ENCODE assay signal across 8 cellular contexts in the genomic region with DNA sequence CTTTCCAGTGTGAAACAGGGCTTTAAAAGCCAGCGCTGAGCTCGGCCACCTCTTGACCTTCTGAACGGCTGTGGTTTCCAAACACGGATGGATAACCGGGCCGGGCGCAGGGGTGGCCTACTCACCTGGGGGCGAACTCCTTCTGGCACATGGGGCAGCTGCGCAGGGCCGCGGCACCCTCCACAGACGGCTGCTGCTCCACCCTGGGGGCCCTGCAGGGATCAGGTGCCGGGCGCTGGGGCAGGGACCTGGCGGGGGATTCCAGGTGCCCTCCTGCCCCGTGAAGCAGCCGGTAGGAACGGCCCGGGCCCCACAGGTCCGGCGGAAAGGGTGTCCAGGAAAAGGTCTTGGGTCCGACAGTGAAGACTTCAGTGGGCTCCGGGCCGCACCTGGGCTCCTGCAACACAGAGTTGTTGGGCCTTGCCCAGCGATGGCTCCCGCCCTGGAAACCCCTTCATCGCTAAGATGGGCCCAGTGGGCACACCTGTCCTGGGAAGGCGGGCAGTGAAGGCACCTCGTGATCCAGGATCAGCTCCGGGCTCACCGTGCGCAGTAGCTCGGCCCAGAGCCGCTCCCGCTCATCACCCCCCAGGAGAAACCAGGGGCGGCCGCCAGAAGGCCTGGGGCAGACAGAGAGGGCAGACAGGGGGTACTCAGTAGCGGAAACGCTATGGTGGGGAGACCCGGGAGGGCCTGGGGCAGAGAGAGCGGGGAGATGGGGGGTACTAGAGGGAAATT. TPM values are rescaled to one million over a fixed set of nuclear protein-coding genes. Genes with fewer than 3 reads are reported as not detected.
DNase-seq lines count a peak whose midpoint lies in the region; ATAC-seq and TF ChIP-seq lines count a peak whose summit lies in the region.

No MANE protein-coding gene starts in this region.

- POLR2A ChIA-PET in OCI-LY7 (lab: Charles Lee), result interaction anchor here (0.6 kb wide), 1 partner anchor 27 kb away, joined by 3 read pairs; no protein-coding TSS in a partner anchor

- no peak for TF ChIP-seq CTCF in OCI-LY7 (conservative IDR thresholded peaks at IDR 0.05; ENCODE audit: low read length)
- no peak for TF ChIP-seq CTCF in epithelial cell of proximal tubule (conservative IDR thresholded peaks at IDR 0.05; ENCODE audit: low read depth, low read length)
- TF ChIP-seq CTCF in parathyroid adenoma (IDR thresholded peaks at IDR 0.05), result no peak

- H3K27ac ChIP-seq in OCI-LY7 (ENCODE audit: low read depth, low read length, poor library complexity, severe bottlenecking) (no peak overlapping the region), parathyroid adenoma (no peak overlapping the region)

- CTCF ChIA-PET in OCI-LY7 (lab: Charles Lee; ENCODE audit: unreplicated experiment), result no interaction called here

- H3K79me2 ChIP-seq in OCI-LY7 (ENCODE audit: insufficient read depth, low read depth, low read length) (no peaks in the 10 kb centered on the region), parathyroid adenoma (no peaks in the 10 kb centered on the region)

- no TSS peak for BruUV-seq in OCI-LY7 (replicated peaks; lab: Mats Ljungman, UMichigan)

- no peaks in the 10 kb centered on the region for H3K27me3 ChIP-seq in parathyroid adenoma (ENCODE audit: control insufficient read depth, insufficient read depth, low read length)

- no peaks in the 10 kb centered on the region for H3K9me2 ChIP-seq in OCI-LY7 (ENCODE audit: insufficient read depth, low read length)

- H3K4me1 ChIP-seq in OCI-LY7 (ENCODE audit: insufficient read depth, low read length, poor library complexity, severe bottlenecking), result peaks cover 35% of the 10 kb centered on the region
- peaks cover 3% of the 10 kb centered on the region for H3K4me1 ChIP-seq in parathyroid adenoma

- intact Hi-C loops in OCI-LY7 (cut with micrococcal nuclease; ENCODE audit: unreplicated experiment), result no loop called here

- no peak overlapping the region for H2AFZ ChIP-seq in OCI-LY7 (ENCODE audit: low read length)
- no peak overlapping the region for H2AFZ ChIP-seq in parathyroid adenoma

- no peak overlapping the region for H3K9ac ChIP-seq in parathyroid adenoma

- H3K4me2 ChIP-seq in OCI-LY7 (ENCODE audit: low read length) (peak overlapping the region; percentile 61), parathyroid adenoma (ENCODE audit: low read length) (peak overlapping the region; percentile 55)

- no peak for ATAC-seq in HG03439 (IDR thresholded peaks at IDR 0.05; ENCODE audit: unreplicated experiment)
- ATAC-seq in HG03097 (IDR thresholded peaks at IDR 0.05; ENCODE audit: low FRiP score, unreplicated experiment), result no peak

- DNase-seq in DMS79 treated with DMSO at 0.1 percent for 48 hours (lab: John Stamatoyannopoulos, UW) (peak; percentile 50), OCI-LY7 (ENCODE audit: low spot score) (no peak), epithelial cell of proximal tubule (ENCODE audit: low read depth) (no peak), MV-4-11 (lab: John Stamatoyannopoulos, UW) (no peak)
- DNase-seq in activated CD4-positive, alpha-beta T cell treated with anti-CD3 and anti-CD28 coated beads for 48 hours, result no peak

- H3K36me3 ChIP-seq in OCI-LY7 (ENCODE audit: insufficient read depth, low read length) (no peaks in the 10 kb centered on the region), parathyroid adenoma (ENCODE audit: control insufficient read depth, insufficient read depth, low read length) (no peaks in the 10 kb centered on the region)

- no peaks in the 10 kb centered on the region for H4K20me1 ChIP-seq in OCI-LY7 (ENCODE audit: insufficient read depth, low read length)

- no peaks in the 10 kb centered on the region for H3K9me3 ChIP-seq in OCI-LY7 (ENCODE audit: low read length)
- no peaks in the 10 kb centered on the region for H3K9me3 ChIP-seq in parathyroid adenoma (ENCODE audit: control insufficient read depth, low read length)

- H3K4me3 ChIP-seq in OCI-LY7 (ENCODE audit: low read depth, low read length, poor library complexity, severe bottlenecking) (peak overlapping the region; percentile 67), epithelial cell of proximal tubule (ENCODE audit: low read depth, low read length) (peak overlapping the region; percentile 75), parathyroid adenoma (ENCODE audit: low read depth, low read length) (peak overlapping the region; percentile 14)

RNA-seq across cellular contexts. Expression of gene FAAP20, which starts 0.9 kb away (rescaled TPM):
- 25.7 and 47.4 TPM in 2 replicates for total RNA-seq in OCI-LY7 (2014; rRNA removed; shearing (Covaris generic))
- total RNA-seq in OCI-LY7 (2022) (55.4 and 55.7 TPM in 2 replicates), epithelial cell of proximal tubule (40.0 and 63.3 TPM in 2 replicates)

RNA-seq across cellular contexts. Expression of gene SKI, which starts 34.4 kb away (rescaled TPM):
- 3.4 and 4.7 TPM in 2 replicates for total RNA-seq in OCI-LY7 (2014; rRNA removed; shearing (Covaris generic))
- total RNA-seq in OCI-LY7 (2022) (10.0 and 11.7 TPM in 2 replicates), epithelial cell of proximal tubule (13.5 and 20.2 TPM in 2 replicates)

Comparison
In these comparisons a context has a peak if more than half of its experiments do, and no peak if none do; other contexts are left out.
1. H3K4me3 ChIP-seq: peak in every context shown above with its lines; median percentile 75 in epithelial cell of proximal tubule; 67 in OCI-LY7; 14 in parathyroid adenoma.